In genomic region chr9:83957029-83957513, GRCh38 we compare ENCODE assay signal across 8 cellular contexts. TPM values are rescaled to one million over a fixed set of nuclear protein-coding genes. Genes with fewer than 3 reads are reported as not detected.
DNase-seq lines count a peak whose midpoint lies in the region; TF ChIP-seq lines count a peak whose summit lies in the region.

No MANE protein-coding gene starts in this region.

- H3K36me3 Mint-ChIP-seq in Caco-2 (ENCODE audit: insufficient read depth, unreplicated experiment): peaks cover 25% of the 10 kb centered on the region

- H3K36me3 ChIP-seq in Caco-2 (ENCODE audit: control insufficient read depth, insufficient read depth, low read length) (no peaks in the 10 kb centered on the region), Karpas-422 (ENCODE audit: insufficient read depth, low read length) (peaks cover 4% of the 10 kb centered on the region; the same call in 1 of the 2 replicates), neuron (ENCODE audit: insufficient read depth, low read length) (no peaks in the 10 kb centered on the region)

- CTCF ChIA-PET in Caco-2 (lab: Charles Lee): no interaction called here

- peak overlapping the region; percentile 98 for H3K27ac Mint-ChIP-seq in Caco-2 (ENCODE audit: unreplicated experiment)

- TSS peak; percentile 87 for BruUV-seq in Caco-2 (replicated peaks; lab: Mats Ljungman, UMichigan)

- H3K4me3 ChIP-seq in Caco-2 (ENCODE audit: low read depth, low read length) (peak overlapping the region; percentile 70), Karpas-422 (ENCODE audit: low read length) (peak overlapping the region; percentile 90), dorsolateral prefrontal cortex (peak overlapping the region; percentile 60 to 96 (median 80)), neuron (ENCODE audit: low read length) (peak overlapping the region; percentile 60)

- no peaks in the 10 kb centered on the region for H3K9me3 Mint-ChIP-seq in Caco-2 (ENCODE audit: unreplicated experiment)

- H3K27me3 ChIP-seq in Caco-2 (replicated peaks; ENCODE audit: control insufficient read depth, insufficient read depth, low read length) (no peaks in the 10 kb centered on the region), Karpas-422 (ENCODE audit: low read length) (no peaks in the 10 kb centered on the region), dorsolateral prefrontal cortex (no peaks in the 10 kb centered on the region), neuron (ENCODE audit: insufficient read depth, low read length) (no peaks in the 10 kb centered on the region)

- H3K4me1 ChIP-seq in Caco-2 (peaks cover under 1% of the 10 kb centered on the region; the same call in 1 of the 2 replicates), Karpas-422 (ENCODE audit: low read length) (peaks cover 18% of the 10 kb centered on the region), neuron (ENCODE audit: insufficient read depth, low read length) (no peaks in the 10 kb centered on the region)

- DNase-seq in Caco-2 (no peak), Karpas-422 (peak; percentile 47), dorsolateral prefrontal cortex (peak in 1 of 10 donors; percentile 64), cerebellum (ENCODE audit: low spot score) (no peak), SKM-1 treated with dmso at 0.1 percent for 144 hours (lab: John Stamatoyannopoulos, UW; ENCODE audit: unreplicated experiment) (no peak), DMS 273 treated with DMSO at 0.1 percent for 48 hours (lab: John Stamatoyannopoulos, UW) (no peak), COLO829 (ENCODE audit: low spot score) (no peak)

- H2AFZ ChIP-seq in Karpas-422 (ENCODE audit: low read length) (peak overlapping the region; percentile 66), neuron (ENCODE audit: low read depth, low read length) (peak overlapping the region; percentile 49)

- no peaks in the 10 kb centered on the region for H3K9me3 ChIP-seq in Caco-2
- H3K9me3 ChIP-seq in Karpas-422 (ENCODE audit: low read length): no peaks in the 10 kb centered on the region
- no peaks in the 10 kb centered on the region for H3K9me3 ChIP-seq in neuron (ENCODE audit: low read length)

- peak overlapping the region; percentile 84 for H3K4me2 ChIP-seq in Karpas-422 (ENCODE audit: low read depth, low read length, poor library complexity, severe bottlenecking)

- H3K4me3 Mint-ChIP-seq in Caco-2 (ENCODE audit: unreplicated experiment): peak overlapping the region; percentile 99

- H3K4me1 Mint-ChIP-seq in Caco-2 (ENCODE audit: low read depth, unreplicated experiment): no peaks in the 10 kb centered on the region

- H3K27ac ChIP-seq in Karpas-422 (ENCODE audit: low read length): no peak overlapping the region
- peak overlapping the region in 57 of 59 donors; percentile 26 to 92 (median 78) for H3K27ac ChIP-seq in dorsolateral prefrontal cortex

- TF ChIP-seq CTCF in Caco-2 (IDR thresholded peaks at IDR 0.05; ENCODE audit: insufficient read depth in 1 of 2, low read depth in 1 of 2, low read length in 1 of 2, severe bottlenecking in 1 of 2, unreplicated experiment in 1 of 2): no peak
- TF ChIP-seq CTCF in dorsolateral prefrontal cortex (IDR thresholded peaks at IDR 0.05 in 54 of 56, conservative IDR thresholded peaks at IDR 0.05 in 2 of 56; ENCODE audit: low read depth in 1 of 56, partially characterized antibody in 56 of 56): peak in 1 of 56 donors; percentile 5

- H3K9ac ChIP-seq in Karpas-422 (ENCODE audit: low read length): peak overlapping the region; percentile 93

- POLR2A ChIA-PET in Caco-2 (lab: Charles Lee): interaction anchor here (1.0 kb wide), 1 partner anchor 23 kb away, joined by 4 read pairs; the partner anchor contains the start of genes HNRNPK and RMI1

- intact Hi-C loops in Caco-2 (cut with micrococcal nuclease; ENCODE audit: unreplicated experiment): loop anchor here (5.0 kb wide), 1 partner anchor 35 kb away; the partner anchor contains the start of gene KIF27
- intact Hi-C loops in dorsolateral prefrontal cortex (cut with DNase I): loop anchor here (2.0 kb wide), 2 partner anchors 22 to 24 kb away; partner anchors contain the start of genes HNRNPK (in 1 of the 2) and RMI1 (in 1 of the 2)

- H3K79me2 ChIP-seq in Karpas-422 (ENCODE audit: low read length): peaks cover 13% of the 10 kb centered on the region

- H4K20me1 ChIP-seq in Karpas-422 (ENCODE audit: insufficient read depth, low read depth, low read length): no peaks in the 10 kb centered on the region

- H3K27me3 Mint-ChIP-seq in Caco-2 (ENCODE audit: insufficient read depth, unreplicated experiment): no peaks in the 10 kb centered on the region

- no peaks in the 10 kb centered on the region for H3K9me2 ChIP-seq in Karpas-422 (replicated peaks; ENCODE audit: insufficient read depth, low read length)

RNA-seq across cellular contexts. Expression of gene HNRNPK, which starts 22.9 kb away (rescaled TPM):
- total RNA-seq in Caco-2 (2022) (476 and 485 TPM in 2 replicates), dorsolateral prefrontal cortex (100 to 1,000 TPM; 193 to 445 (median 361) TPM), cerebellum (553 TPM)
- total RNA-seq in Karpas-422 (2014; rRNA removed; shearing (Covaris generic); ENCODE audit: low replicate concordance): 513 and 558 TPM in 2 replicates

RNA-seq across cellular contexts. Expression of gene RMI1, which starts 23.5 kb away (rescaled TPM):
- total RNA-seq in Caco-2 (2022): 10.2 and 10.8 TPM in 2 replicates
- total RNA-seq in Karpas-422 (2014; rRNA removed; shearing (Covaris generic); ENCODE audit: low replicate concordance): 5.3 and 14.9 TPM in 2 replicates
- total RNA-seq in dorsolateral prefrontal cortex: 10 to 100 TPM in 36 of 120 experiments, 1 to 10 TPM in 84; 5.5 to 13.7 (median 9.1) TPM
- 16.9 TPM for total RNA-seq in cerebellum

RNA-seq across cellular contexts. Expression of gene KIF27, which starts 35.8 kb away (rescaled TPM):
- total RNA-seq in Caco-2 (2022): 1.8 and 2.0 TPM in 2 replicates
- total RNA-seq in Karpas-422 (2014; rRNA removed; shearing (Covaris generic); ENCODE audit: low replicate concordance): 6.5 and 7.6 TPM in 2 replicates
- 10 to 100 TPM in 111 of 120 experiments, 1 to 10 TPM in 9; 6.9 to 17.8 (median 12.2) TPM for total RNA-seq in dorsolateral prefrontal cortex
- 13.3 TPM for total RNA-seq in cerebellum
